8 cellular contexts compared by ENCODE assay signal in genomic region chr9:129641751-129642585, GRCh38. TPM values are rescaled to one million over a fixed set of nuclear protein-coding genes. Genes with fewer than 3 reads are reported as not detected.
A peak's percentile ranks its signal among the peaks of the same experiment; 100 is the strongest.
DNase-seq lines count a peak whose midpoint lies in the region; ATAC-seq, FAIRE-seq and TF ChIP-seq lines count a peak whose summit lies in the region.

TSS of gene ASB6 (minus strand) at chr9:129642151. CDS start at chr9:129641999, 152 bp downstream.

- peak within 1 kb of the TSS; percentile 98 for H3K4me2 ChIP-seq in OCI-LY3 (ENCODE audit: low read length)

- no peak for FAIRE-seq in D721Med (lab: Jason Lieb, UNC)

- H3K9ac ChIP-seq in HUES48 (ENCODE audit: low read depth, low read length) (peak within 1 kb of the TSS; percentile 51; the same call in 1 of the 2 replicates), OCI-LY3 (ENCODE audit: low read length) (peak within 1 kb of the TSS; percentile 73)

- H3K4me1 ChIP-seq in HUES48 (ENCODE audit: control insufficient read depth, insufficient read depth, low read length), result peaks cover 6% of the 10 kb centered on the region; the same call in 1 of the 2 replicates
- H3K4me1 ChIP-seq in OCI-LY3 (ENCODE audit: low read length), result peaks cover 13% of the 10 kb centered on the region
- peaks cover 13% of the 10 kb centered on the region for H3K4me1 ChIP-seq in mucosa of descending colon (ENCODE audit: low read depth)

- peak; percentile 92 for ATAC-seq in GM21381 (IDR thresholded peaks at IDR 0.05; ENCODE audit: unreplicated experiment)
- ATAC-seq in mucosa of descending colon, result peak; percentile 96

- H3K27ac ChIP-seq in HUES48 (ENCODE audit: low read depth, low read length), result no peak within 1 kb of the TSS
- peak within 1 kb of the TSS; percentile 9; the same call in 1 of the 2 replicates for H3K27ac ChIP-seq in OCI-LY3 (ENCODE audit: low read length)

- H4K20me1 ChIP-seq in OCI-LY3 (ENCODE audit: insufficient read depth, low read length), result 0 out of 2 replicates have a peak, but pooled peaks cover 3% of the 10 kb centered on the region

- intact Hi-C loops in mucosa of descending colon (cut with DNase I, micrococcal nuclease), result no loop called here

- peaks cover 23% of the 10 kb centered on the region for H3K79me2 ChIP-seq in OCI-LY3 (ENCODE audit: low read length)

- TF ChIP-seq CTCF in D721Med (IDR thresholded peaks at IDR 0.05; ENCODE audit: insufficient read depth, missing control alignments) (peak; percentile 64), OCI-LY3 (IDR thresholded peaks at IDR 0.05; ENCODE audit: low read depth, low read length) (peak; percentile 99), epithelial cell of esophagus (IDR thresholded peaks at IDR 0.05; ENCODE audit: insufficient read depth, low read depth, low read length, missing control alignments) (peak; percentile 56), mucosa of descending colon (IDR thresholded peaks at IDR 0.05) (peak; percentile 99)

- DNase-seq in D721Med (ENCODE audit: insufficient read length, low spot score) (peak; percentile 99), activated T-cell treated with anti-CD3 and anti-CD28 coated beads for 1 hour (ENCODE audit: low read depth) (peak; percentile 95), epithelial cell of esophagus (ENCODE audit: low read depth) (peak; percentile 93), mucosa of descending colon (peak; percentile 97 to 99 (median 98))
- DNase-seq in stimulated activated CD8-positive, alpha-beta memory T cell treated with anti-CD3 and anti-CD28 coated beads, Interleukin-4, amount 100 ng/mL, for 24 hours (ENCODE audit: low read depth), result peak; percentile 96

- H3K9me3 ChIP-seq in HUES48 (ENCODE audit: control insufficient read depth, insufficient read depth, low read length) (no peaks in the 10 kb centered on the region), OCI-LY3 (ENCODE audit: insufficient read depth, low read length) (no peaks in the 10 kb centered on the region), mucosa of descending colon (no peaks in the 10 kb centered on the region)

- H3K36me3 ChIP-seq in HUES48 (ENCODE audit: control insufficient read depth, insufficient read depth, low read length) (peaks cover 28% of the 10 kb centered on the region), OCI-LY3 (replicated peaks; ENCODE audit: low read depth, low read length) (peaks cover 8% of the 10 kb centered on the region), mucosa of descending colon (ENCODE audit: low read depth) (no peaks in the 10 kb centered on the region)

- no peaks in the 10 kb centered on the region for H3K27me3 ChIP-seq in HUES48 (ENCODE audit: control insufficient read depth, insufficient read depth, low read length)
- no peaks in the 10 kb centered on the region for H3K27me3 ChIP-seq in OCI-LY3 (ENCODE audit: low read depth, low read length)

- H3K4me3 ChIP-seq in HUES48 (ENCODE audit: low read depth, low read length) (peak within 1 kb of the TSS; percentile 94), OCI-LY3 (ENCODE audit: low read length) (peak within 1 kb of the TSS; percentile 98), epithelial cell of esophagus (ENCODE audit: low read length) (peak within 1 kb of the TSS; percentile 85), mucosa of descending colon (peak within 1 kb of the TSS; percentile 86)

- H2AFZ ChIP-seq in OCI-LY3 (ENCODE audit: low read depth, low read length), result peak within 1 kb of the TSS; percentile 98

RNA-seq across cellular contexts. Expression of gene ASB6, which starts in this region (rescaled TPM):
- 10 to 100 TPM; 16.1 to 21.3 (median 17.5) TPM for total RNA-seq in mucosa of descending colon
